ENCODE assay signal across 9 cellular contexts in the genomic region with DNA sequence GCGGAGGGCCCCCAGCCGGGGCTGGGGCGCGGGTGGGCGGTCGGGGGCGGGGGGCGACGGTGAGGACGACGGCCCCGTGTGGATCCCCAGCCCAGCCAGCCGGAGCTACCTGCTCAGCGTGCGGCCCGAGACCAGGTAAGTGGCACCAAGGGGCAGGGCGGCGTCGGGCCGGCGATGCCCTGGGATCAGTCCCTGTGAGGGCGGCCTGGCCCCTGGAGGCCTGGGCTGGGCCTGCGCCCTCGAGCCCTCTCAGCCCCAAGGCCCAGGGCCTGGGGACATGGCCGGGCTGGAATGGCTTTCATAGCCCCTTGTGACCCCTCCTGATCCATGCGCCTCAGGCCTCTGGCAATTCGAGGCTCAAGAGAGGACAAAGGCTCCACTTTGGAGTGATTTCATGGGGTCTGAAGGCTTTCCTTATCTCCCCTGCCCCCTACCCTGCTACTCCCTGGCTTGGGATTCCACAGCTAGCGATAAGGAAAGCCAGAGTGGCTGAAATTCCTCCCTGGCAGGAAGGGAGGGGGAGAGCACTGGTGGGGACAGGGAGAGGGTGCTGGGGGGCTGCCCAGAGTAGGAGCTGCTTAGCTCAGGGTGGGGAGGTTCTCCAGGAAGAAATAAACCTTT. TPM values are rescaled to one million over a fixed set of nuclear protein-coding genes. Genes with fewer than 3 reads are reported as not detected.
DNase-seq lines count a peak whose midpoint lies in the region; ATAC-seq and TF ChIP-seq lines count a peak whose summit lies in the region.
"Had no signal": no experiment of that assay in that cellular context is flagged by ENCODE, and none has a peak within 500 bp of the region (broad histone marks: within the 10 kb centered on the region; RNA-seq: fewer than 3 reads in every experiment).

No MANE protein-coding gene starts in this region.

- peaks cover 3% of the 10 kb centered on the region for H3K36me3 Mint-ChIP-seq in T-helper 2 cell treated with Interferon-gamma antibody and Interleukin-4, amounts not matched to agents 5 μg/mL and 100 μg/mL, for 36 hours (ENCODE audit: low read depth)

- no peaks in the 10 kb centered on the region for H3K9me3 Mint-ChIP-seq in T-helper 2 cell treated with Interferon-gamma antibody and Interleukin-4, amounts not matched to agents 5 μg/mL and 100 μg/mL, for 36 hours

- H3K4me3 ChIP-seq in brain microvascular endothelial cell (ENCODE audit: low read depth, low read length) (peak overlapping the region; percentile 49), MM.1S (ENCODE audit: low read length) (no peak overlapping the region)

- no peaks in the 10 kb centered on the region for H3K36me3 ChIP-seq in brain microvascular endothelial cell (replicated peaks)
- H3K36me3 ChIP-seq in MM.1S (replicated peaks; ENCODE audit: insufficient read depth, low read length): no peaks in the 10 kb centered on the region

- no peak overlapping the region for H3K4me2 ChIP-seq in MM.1S (ENCODE audit: low read depth, low read length)

- in situ Hi-C loops in brain microvascular endothelial cell (cut with HindIII; ENCODE audit: low pct_ligation_motif_present, low sequenced_read_pairs): no loop called here

- H3F3A ChIP-seq in MM.1S (ENCODE audit: insufficient read depth, low read length): no peaks in the 10 kb centered on the region

- H3K4me1 ChIP-seq in MM.1S (ENCODE audit: low read length): no peaks in the 10 kb centered on the region

- no peak overlapping the region for H2AFZ ChIP-seq in MM.1S (ENCODE audit: low read length)

- intact Hi-C loops in sciatic nerve (cut with DNase I): no loop called here

- TF ChIP-seq CTCF in GM12874 (IDR thresholded peaks at IDR 0.05; ENCODE audit: insufficient read depth, low read depth, low read length) (peak; percentile 12; the same call in 1 of the 2 replicates), brain microvascular endothelial cell (IDR thresholded peaks at IDR 0.05; ENCODE audit: low read depth, low read length, missing control alignments) (peak; percentile 18), MM.1S (IDR thresholded peaks at IDR 0.05; ENCODE audit: low read length) (no peak)

- no peak overlapping the region for H3K27ac Mint-ChIP-seq in T-helper 2 cell treated with Interferon-gamma antibody and Interleukin-4, amounts not matched to agents 5 μg/mL and 100 μg/mL, for 36 hours

- peak overlapping the region; percentile 65 for H3K27ac ChIP-seq in brain microvascular endothelial cell
- H3K27ac ChIP-seq in MM.1S (ENCODE audit: low read length): no peak overlapping the region

- H3K4me1 Mint-ChIP-seq in T-helper 2 cell treated with Interferon-gamma antibody and Interleukin-4, amounts not matched to agents 5 μg/mL and 100 μg/mL, for 36 hours (ENCODE audit: low read depth): peaks cover 3% of the 10 kb centered on the region

- H3K27me3 ChIP-seq in brain microvascular endothelial cell (replicated peaks): no peaks in the 10 kb centered on the region
- no peaks in the 10 kb centered on the region for H3K27me3 ChIP-seq in MM.1S (replicated peaks; ENCODE audit: insufficient read depth, low read length)

- DNase-seq in brain microvascular endothelial cell (no peak), iPS-NIHi11 (ENCODE audit: low spot score) (peak; percentile 77), sciatic nerve (ENCODE audit: low spot score) (no peak), MM.1S (no peak), NCI-H146 treated with DMSO at 0.1 percent for 48 hours (lab: John Stamatoyannopoulos, UW; ENCODE audit: unreplicated experiment) (no peak)
- DNase-seq in T-helper 2 cell treated with Interferon-gamma antibody and Interleukin-4, amounts not matched to agents 5 μg/mL and 100 μg/mL, for 36 hours (ENCODE audit: low spot score): no peak
- DNase-seq: NCI-H187 had no signal

- H4K20me1 ChIP-seq in MM.1S (ENCODE audit: insufficient read depth, low read length): no peaks in the 10 kb centered on the region

- H3K9me3 ChIP-seq in MM.1S (replicated peaks; ENCODE audit: insufficient read depth, low read length): no peaks in the 10 kb centered on the region

- no peaks in the 10 kb centered on the region for H3K9me2 ChIP-seq in MM.1S (replicated peaks; ENCODE audit: insufficient read depth, low read length)

- ATAC-seq in sciatic nerve: peak; percentile 13
- no peak for ATAC-seq in GM19467 (IDR thresholded peaks at IDR 0.05; ENCODE audit: unreplicated experiment)

- H3K27me3 Mint-ChIP-seq in T-helper 2 cell treated with Interferon-gamma antibody and Interleukin-4, amounts not matched to agents 5 μg/mL and 100 μg/mL, for 36 hours (ENCODE audit: low read depth): peaks cover 6% of the 10 kb centered on the region

- no peaks in the 10 kb centered on the region for H3K79me2 ChIP-seq in MM.1S (ENCODE audit: low read length)

- no peak overlapping the region for H3K9ac ChIP-seq in MM.1S (ENCODE audit: low read length)

- H3K4me3 Mint-ChIP-seq in T-helper 2 cell treated with Interferon-gamma antibody and Interleukin-4, amounts not matched to agents 5 μg/mL and 100 μg/mL, for 36 hours: no peak overlapping the region

RNA-seq across cellular contexts. Expression of a gene that starts 0.4 kb away (rescaled TPM):
- 7.2 TPM for total RNA-seq in sciatic nerve
